Comparison of ENCODE assay signal across 13 cellular contexts in genomic region chr6:135576055-135576454, GRCh38.
DNase-seq lines count a peak whose midpoint lies in the region; ATAC-seq and TF ChIP-seq lines count a peak whose summit lies in the region.
"Had no signal": no experiment of that assay in that cellular context is flagged by ENCODE, and none has a peak within 500 bp of the region (broad histone marks: within the 10 kb centered on the region; RNA-seq: fewer than 3 reads in every experiment).

No MANE protein-coding gene starts in this region.

- H3K27ac Mint-ChIP-seq in T-helper 2 cell treated with Interferon-gamma antibody and Interleukin-4, amounts not matched to agents 5 μg/mL and 100 μg/mL, for 36 hours, result peak overlapping the region; percentile 64
- H3K27ac Mint-ChIP-seq in activated CD4-positive, alpha-beta memory T cell treated with anti-CD3 and anti-CD28 coated beads for 36 hours, result no peak overlapping the region

- no peak for DNase-seq in T-helper 2 cell treated with Interferon-gamma antibody and Interleukin-4, amounts not matched to agents 5 μg/mL and 100 μg/mL, for 36 hours (ENCODE audit: low spot score)
- DNase-seq in T-helper 2 cell, result no peak
- peak; percentile 75 for DNase-seq in NCI-H1436 treated with DMSO at 0.1 percent for 48 hours (lab: John Stamatoyannopoulos, UW)
- DNase-seq in astrocyte of the cerebellum (ENCODE audit: low read depth), result peak; percentile 67
- peak; percentile 82 for DNase-seq in retinal pigment epithelial cell (ENCODE audit: low read depth)
- no peak for DNase-seq in AML-193 (lab: John Stamatoyannopoulos, UW)
- no peak for DNase-seq in activated CD4-positive, alpha-beta memory T cell treated with anti-CD3 and anti-CD28 coated beads for 36 hours
- DNase-seq: activated T-cell treated with anti-CD3 and anti-CD28 coated beads, Interleukin-2, amount 50 U/mL, for 48 hours; hippocampal formation; small intestine had no signal

- H3K4me3 ChIP-seq in astrocyte of the cerebellum (ENCODE audit: low read depth, low read length), result no peak overlapping the region
- H3K4me3 ChIP-seq in retinal pigment epithelial cell (ENCODE audit: low read length), result no peak overlapping the region
- H3K4me3 ChIP-seq: BLaER1 treated with 17β-estradiol and CSF1 and Interleukin-3, amounts not matched to agents 10 nM and 100 nM; coronary artery had no signal

- H3K4me3 Mint-ChIP-seq in T-helper 2 cell treated with Interferon-gamma antibody and Interleukin-4, amounts not matched to agents 5 μg/mL and 100 μg/mL, for 36 hours, result peak overlapping the region; percentile 19
- no peak overlapping the region for H3K4me3 Mint-ChIP-seq in activated CD4-positive, alpha-beta memory T cell treated with anti-CD3 and anti-CD28 coated beads for 36 hours

- H3K27me3 Mint-ChIP-seq in T-helper 2 cell treated with Interferon-gamma antibody and Interleukin-4, amounts not matched to agents 5 μg/mL and 100 μg/mL, for 36 hours (ENCODE audit: low read depth), result no peaks in the 10 kb centered on the region
- H3K27me3 Mint-ChIP-seq in activated CD4-positive, alpha-beta memory T cell treated with anti-CD3 and anti-CD28 coated beads for 36 hours, result no peaks in the 10 kb centered on the region

- H3K4me1 Mint-ChIP-seq in T-helper 2 cell treated with Interferon-gamma antibody and Interleukin-4, amounts not matched to agents 5 μg/mL and 100 μg/mL, for 36 hours (ENCODE audit: low read depth), result peaks cover 47% of the 10 kb centered on the region
- H3K4me1 Mint-ChIP-seq in activated CD4-positive, alpha-beta memory T cell treated with anti-CD3 and anti-CD28 coated beads for 36 hours (ENCODE audit: low read depth), result peaks cover 19% of the 10 kb centered on the region

- POLR2A ChIA-PET in activated CD4-positive, alpha-beta memory T cell treated with anti-CD3 and anti-CD28 coated beads for 36 hours (lab: Charles Lee), result no interaction called here

- TF ChIP-seq CTCF in astrocyte of the cerebellum (IDR thresholded peaks at IDR 0.05; ENCODE audit: low read depth, low read length, missing control alignments) (no peak), retinal pigment epithelial cell (conservative IDR thresholded peaks at IDR 0.05; ENCODE audit: low read depth, low read length) (no peak)

- H3K9me3 Mint-ChIP-seq in T-helper 2 cell treated with Interferon-gamma antibody and Interleukin-4, amounts not matched to agents 5 μg/mL and 100 μg/mL, for 36 hours, result peaks cover 34% of the 10 kb centered on the region
- no peaks in the 10 kb centered on the region for H3K9me3 Mint-ChIP-seq in activated CD4-positive, alpha-beta memory T cell treated with anti-CD3 and anti-CD28 coated beads for 36 hours

- peaks cover 46% of the 10 kb centered on the region for H3K36me3 Mint-ChIP-seq in T-helper 2 cell treated with Interferon-gamma antibody and Interleukin-4, amounts not matched to agents 5 μg/mL and 100 μg/mL, for 36 hours (ENCODE audit: low read depth)
- no peaks in the 10 kb centered on the region for H3K36me3 Mint-ChIP-seq in activated CD4-positive, alpha-beta memory T cell treated with anti-CD3 and anti-CD28 coated beads for 36 hours

- CTCF ChIA-PET in activated CD4-positive, alpha-beta memory T cell treated with anti-CD3 and anti-CD28 coated beads for 36 hours (lab: Charles Lee), result no interaction called here

- ATAC-seq in HG03521 (IDR thresholded peaks at IDR 0.05; ENCODE audit: unreplicated experiment), result no peak

- in situ Hi-C loops in astrocyte of the cerebellum (cut with HindIII; ENCODE audit: low sequenced_read_pairs), result no loop called here

- intact Hi-C loops in activated CD4-positive, alpha-beta memory T cell treated with anti-CD3 and anti-CD28 coated beads for 36 hours (cut with micrococcal nuclease), result loop anchor here (2.0 to 5.0 kb wide), 2 partner anchors 46 to 71 kb away; no protein-coding TSS in a partner anchor

Comparison
In these comparisons a context has a peak if more than half of its experiments do, and no peak if none do; other contexts are left out.
1. DNase-seq: peak in NCI-H1436 treated with DMSO at 0.1 percent for 48 hours (single experiment), astrocyte of the cerebellum (single experiment) and retinal pigment epithelial cell (single experiment); none in T-helper 2 cell treated with Interferon-gamma antibody and Interleukin-4, amounts not matched to agents 5 μg/mL and 100 μg/mL, for 36 hours (single experiment), T-helper 2 cell (0 of 5), AML-193 (0 of 2) and activated CD4-positive, alpha-beta memory T cell treated with anti-CD3 and anti-CD28 coated beads for 36 hours (single experiment).